ENCODE assay signal across 2 cellular contexts in the genomic region with DNA sequence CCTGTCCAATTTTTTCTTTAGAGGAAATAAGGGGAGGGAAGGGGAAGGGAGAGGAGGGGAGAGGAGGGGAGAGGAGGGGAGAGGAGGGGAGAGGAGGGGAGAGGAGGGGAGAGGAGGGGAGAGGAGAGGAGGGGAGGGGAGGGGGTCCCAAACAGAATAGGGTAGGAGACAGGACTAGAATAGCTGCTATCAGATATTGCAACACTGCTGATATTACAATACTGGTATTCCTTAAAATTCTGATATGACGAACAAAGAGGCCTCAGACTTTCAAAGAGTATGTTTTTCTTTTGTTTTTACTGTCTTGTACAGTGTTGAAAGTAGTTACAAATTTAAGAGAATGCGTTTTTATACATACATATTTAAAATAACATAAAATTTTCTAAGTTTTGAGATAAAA.
TF ChIP-seq lines count a peak whose summit lies in the region.

No MANE protein-coding gene starts in this region.

TF ChIP-seq in HepG2, 621 proteins besides CTCF, POLR2A, EP300 and RAD21 (continued from another document):
- TF ChIP-seq, protein P1, sequence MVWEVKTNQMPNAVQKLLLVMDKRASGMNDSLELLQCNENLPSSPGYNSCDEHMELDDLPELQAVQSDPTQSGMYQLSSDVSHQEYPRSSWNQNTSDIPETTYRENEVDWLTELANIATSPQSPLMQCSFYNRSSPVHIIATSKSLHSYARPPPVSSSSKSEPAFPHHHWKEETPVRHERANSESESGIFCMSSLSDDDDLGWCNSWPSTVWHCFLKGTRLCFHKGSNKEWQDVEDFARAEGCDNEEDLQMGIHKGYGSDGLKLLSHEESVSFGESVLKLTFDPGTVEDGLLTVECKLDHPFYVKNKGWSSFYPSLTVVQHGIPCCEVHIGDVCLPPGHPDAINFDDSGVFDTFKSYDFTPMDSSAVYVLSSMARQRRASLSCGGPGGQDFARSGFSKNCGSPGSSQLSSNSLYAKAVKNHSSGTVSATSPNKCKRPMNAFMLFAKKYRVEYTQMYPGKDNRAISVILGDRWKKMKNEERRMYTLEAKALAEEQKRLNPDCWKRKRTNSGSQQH (CRISPR knock-in tag; IDR thresholded peaks at IDR 0.05; ENCODE audit: low read depth): no peak

TF ChIP-seq in K562, 482 proteins besides CTCF, POLR2A, EP300 and RAD21 (continued from another document):
- peak; percentile 87 for TF ChIP-seq HNRNPK (IDR thresholded peaks at IDR 0.05; ENCODE audit: low read depth, low read length, poor library complexity, severe bottlenecking)
